ENCODE assay signal across 1 cellular context in genomic region chr17:77386502-77387192, GRCh38.
TF ChIP-seq lines count a peak whose summit lies in the region.

No MANE protein-coding gene starts in this region.

TF ChIP-seq in GM12878, 131 proteins besides CTCF, POLR2A, EP300 and RAD21 (continued from another document):
- TF ChIP-seq SP1 (IDR thresholded peaks at IDR 0.05; ENCODE audit: low read depth, low read length): no peak
- no peak for TF ChIP-seq FOXK2 (IDR thresholded peaks at IDR 0.05)
